1 cellular context compared by ENCODE assay signal in genomic region chr4:139540637-139541036, GRCh38.
TF ChIP-seq lines count a peak whose summit lies in the region.

No MANE protein-coding gene starts in this region.

TF ChIP-seq in WTC11, 78 proteins besides CTCF, POLR2A, EP300 and RAD21 (continued from another document):
- TF ChIP-seq ZSCAN18 (CRISPR knock-in tag; IDR thresholded peaks at IDR 0.05) (no peak), TEAD1 (CRISPR knock-in tag; IDR thresholded peaks at IDR 0.05) (no peak), CBFB (CRISPR knock-in tag; IDR thresholded peaks at IDR 0.05; ENCODE audit: low read depth) (no peak), GTF2I (CRISPR knock-in tag; conservative IDR thresholded peaks at IDR 0.05) (no peak), ZNF425 (CRISPR knock-in tag; conservative IDR thresholded peaks at IDR 0.05) (no peak), ZBTB43 (CRISPR knock-in tag; IDR thresholded peaks at IDR 0.05) (no peak), E2F1 (CRISPR knock-in tag; IDR thresholded peaks at IDR 0.05) (no peak)
